Comparison of ENCODE assay signal across 2 cellular contexts in the genomic region with DNA sequence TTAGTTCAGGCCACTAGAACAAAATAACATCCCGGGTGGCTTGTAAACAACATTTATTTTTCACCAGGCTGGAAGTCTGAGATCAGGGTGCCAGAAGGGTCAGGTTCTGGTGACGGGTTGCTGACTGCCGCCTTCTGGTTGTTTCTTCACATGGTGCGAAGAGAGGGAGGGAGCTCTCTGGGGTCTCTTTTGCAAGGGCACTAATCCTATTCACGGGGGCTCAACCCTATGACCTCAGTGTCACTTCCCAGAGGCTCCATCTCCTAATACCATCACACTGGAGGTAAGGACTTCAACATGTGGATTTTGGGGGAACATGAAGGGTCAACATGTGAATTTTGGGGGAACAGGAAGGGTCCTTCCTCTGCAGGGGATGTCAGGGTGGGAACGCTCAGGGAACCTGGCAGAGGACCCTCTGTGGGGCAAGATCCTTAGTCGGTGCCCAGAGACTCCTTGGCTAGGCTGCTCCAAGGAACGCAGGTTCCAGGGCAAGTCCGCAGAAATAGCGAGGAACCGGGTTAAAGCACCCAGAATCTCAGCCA.
TF ChIP-seq lines count a peak whose summit lies in the region.

No MANE protein-coding gene starts in this region.

TF ChIP-seq in HepG2, 621 proteins besides CTCF, POLR2A, EP300 and RAD21:
- TF ChIP-seq ZNF264 (CRISPR knock-in tag; IDR thresholded peaks at IDR 0.05) = peak; percentile 85; the same call in 1 of the 2 replicates
- no peak for TF ChIP-seq KLF16 (CRISPR knock-in tag; IDR thresholded peaks at IDR 0.05)
- peak; percentile 76 for TF ChIP-seq MNT (IDR thresholded peaks at IDR 0.05)

TF ChIP-seq in K562, 482 proteins besides CTCF, POLR2A, EP300 and RAD21:
- TF ChIP-seq, protein P1, sequence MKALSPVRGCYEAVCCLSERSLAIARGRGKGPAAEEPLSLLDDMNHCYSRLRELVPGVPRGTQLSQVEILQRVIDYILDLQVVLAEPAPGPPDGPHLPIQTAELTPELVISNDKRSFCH (CRISPR knock-in tag; IDR thresholded peaks at IDR 0.05) = no peak
- TF ChIP-seq, protein P1 (tag; IDR thresholded peaks at IDR 0.05) = no peak
- no peak for TF ChIP-seq KAT2B (IDR thresholded peaks at IDR 0.05; ENCODE audit: low read depth, low read length)
- no peak for TF ChIP-seq TEAD2 (tag; IDR thresholded peaks at IDR 0.05)
- TF ChIP-seq ZNF143 (CRISPR knock-in tag; IDR thresholded peaks at IDR 0.05) = no peak
- TF ChIP-seq, protein P2, sequence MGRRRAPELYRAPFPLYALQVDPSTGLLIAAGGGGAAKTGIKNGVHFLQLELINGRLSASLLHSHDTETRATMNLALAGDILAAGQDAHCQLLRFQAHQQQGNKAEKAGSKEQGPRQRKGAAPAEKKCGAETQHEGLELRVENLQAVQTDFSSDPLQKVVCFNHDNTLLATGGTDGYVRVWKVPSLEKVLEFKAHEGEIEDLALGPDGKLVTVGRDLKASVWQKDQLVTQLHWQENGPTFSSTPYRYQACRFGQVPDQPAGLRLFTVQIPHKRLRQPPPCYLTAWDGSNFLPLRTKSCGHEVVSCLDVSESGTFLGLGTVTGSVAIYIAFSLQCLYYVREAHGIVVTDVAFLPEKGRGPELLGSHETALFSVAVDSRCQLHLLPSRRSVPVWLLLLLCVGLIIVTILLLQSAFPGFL (CRISPR knock-in tag; IDR thresholded peaks at IDR 0.05) = no peak
- TF ChIP-seq ZFPM2 (CRISPR knock-in tag; IDR thresholded peaks at IDR 0.05) = no peak
- TF ChIP-seq NR4A1 (CRISPR knock-in tag; IDR thresholded peaks at IDR 0.05) = no peak
- TF ChIP-seq NR4A1 (tag; IDR thresholded peaks at IDR 0.05) = no peak
- no peak for TF ChIP-seq MEF2D (tag; conservative IDR thresholded peaks at IDR 0.05; ENCODE audit: low read depth)
- TF ChIP-seq KDM2B (CRISPR knock-in tag; IDR thresholded peaks at IDR 0.05) = no peak
- TF ChIP-seq MCM3 (IDR thresholded peaks at IDR 0.05) = no peak
- TF ChIP-seq SMAD1 (IDR thresholded peaks at IDR 0.05; ENCODE audit: low read depth, low read length, partially characterized antibody) = no peak
TF ChIP-seq in K562: peak in this region for 0.
